ENCODE assay signal across 1 cellular context in the genomic region with DNA sequence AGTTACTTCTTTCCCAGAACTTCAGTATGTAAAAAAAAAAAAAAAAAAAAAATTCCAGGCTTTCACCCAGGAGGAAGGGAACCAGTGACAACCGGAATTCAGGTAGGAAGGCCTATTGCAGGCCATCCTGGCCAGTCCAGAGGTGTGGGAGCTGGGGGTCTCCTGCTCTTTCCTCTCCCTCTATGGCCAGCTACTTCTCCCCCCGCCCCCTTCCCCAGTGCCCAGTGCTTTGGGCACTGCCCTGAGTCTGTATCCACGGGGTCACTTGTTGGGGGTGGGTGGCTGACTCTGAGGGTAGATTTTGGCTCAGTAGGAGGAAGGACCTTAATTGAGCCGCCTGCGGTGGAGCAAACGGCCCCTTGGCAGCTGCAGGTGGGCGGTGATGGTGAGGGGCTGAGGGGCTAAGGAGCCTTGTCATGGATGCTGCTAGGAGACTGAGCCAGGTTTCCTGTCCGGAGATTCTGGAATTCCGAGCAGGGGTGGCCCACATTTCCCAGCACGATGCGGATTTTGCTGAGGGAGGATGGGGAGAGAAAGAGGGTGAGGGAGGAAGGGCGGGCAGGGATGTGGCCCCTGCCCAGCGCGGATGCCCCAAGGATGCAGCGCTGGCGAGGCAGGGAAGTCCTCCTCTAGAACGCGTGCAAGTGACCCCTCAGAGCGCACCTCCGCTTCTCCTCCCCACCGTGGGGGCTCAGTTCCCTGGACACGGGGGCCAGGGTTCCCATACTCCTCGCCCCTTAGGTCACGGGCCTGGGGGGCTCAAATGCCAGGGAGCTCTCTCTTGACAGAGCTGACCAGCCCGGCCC.
TF ChIP-seq lines count a peak whose summit lies in the region.

No MANE protein-coding gene starts in this region.

TF ChIP-seq in H1, 55 proteins besides CTCF, POLR2A, EP300 and RAD21 (continued from another document):
- TF ChIP-seq GTF2F1 (IDR thresholded peaks at IDR 0.05; ENCODE audit: borderline replicate concordance, low read depth, low read length): no peak
- peak; percentile 54 for TF ChIP-seq EZH2 (IDR thresholded peaks at IDR 0.05; ENCODE audit: low read depth, low read length, severe bottlenecking)
